8 cellular contexts compared by ENCODE assay signal in the genomic region with DNA sequence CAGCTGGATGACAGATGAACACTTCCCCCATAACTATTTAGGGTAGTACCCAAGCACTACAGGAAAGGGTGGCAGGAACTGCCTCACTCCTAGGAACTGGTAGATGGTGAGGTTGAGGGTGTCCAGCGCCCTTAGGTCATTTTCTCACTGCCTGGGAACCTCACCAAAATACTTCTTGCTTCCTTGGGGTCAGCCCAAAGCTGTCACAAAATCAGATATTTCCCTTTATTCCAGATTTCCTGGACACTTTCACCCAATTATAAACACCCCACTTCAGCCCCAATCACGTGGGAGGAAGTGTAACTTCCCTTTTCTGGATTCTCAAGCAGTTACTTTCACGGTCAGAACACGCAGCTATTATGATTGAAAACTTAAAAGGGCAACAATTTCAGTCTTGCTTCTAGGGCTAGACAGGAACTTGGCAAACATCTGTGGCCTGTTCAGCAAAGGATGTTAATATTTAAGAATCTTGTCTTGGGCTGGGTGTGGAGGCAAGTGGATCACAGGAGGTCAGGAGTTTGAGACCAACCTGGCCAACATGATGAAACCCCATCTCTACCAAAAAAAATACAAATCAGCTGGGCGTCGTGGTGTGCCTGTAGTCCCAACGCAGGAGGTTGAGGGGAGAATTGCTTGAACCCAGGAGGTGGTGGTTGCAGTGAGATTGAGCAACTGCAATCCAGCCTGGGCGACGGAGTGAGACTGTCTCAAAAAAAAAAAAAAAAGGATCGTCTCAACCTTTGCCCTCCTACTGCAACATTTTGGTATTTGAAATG. TPM values are rescaled to one million over a fixed set of nuclear protein-coding genes. Genes with fewer than 3 reads are reported as not detected.
DNase-seq lines count a peak whose midpoint lies in the region; ATAC-seq and TF ChIP-seq lines count a peak whose summit lies in the region.

No MANE protein-coding gene starts in this region.

- peaks cover 14% of the 10 kb centered on the region for H3K79me2 ChIP-seq in H9 (ENCODE audit: insufficient read depth, low read length)

- peak overlapping the region in 1 of 2 experiments; percentile 43; a peak in 2 of 5 replicates for H3K4me3 Mint-ChIP-seq in H9

- no peak overlapping the region for H2BK120ac ChIP-seq in H9 (ENCODE audit: low read depth, low read length, poor library complexity, severe bottlenecking)

- CTCF ChIA-PET in Panc1 (lab: Charles Lee) = no interaction called here

- POLR2A ChIA-PET in Panc1 (lab: Charles Lee) = no interaction called here

- peaks cover 4% of the 10 kb centered on the region for H3K79me1 ChIP-seq in H9 (ENCODE audit: insufficient read depth, low read depth, low read length, poor library complexity, severe bottlenecking)

- H3K9ac ChIP-seq in colonic mucosa (ENCODE audit: low read depth in 2 of 2, low read length in 2 of 2) = peak overlapping the region in 1 of 2 donors; percentile 92
- H3K9ac ChIP-seq in H9 (ENCODE audit: extremely low read depth, insufficient read length, low read length) = no peak overlapping the region

- H2BK12ac ChIP-seq in H9 (ENCODE audit: insufficient read length, low read depth, low read length) = no peak overlapping the region

- peak; percentile 10 for ATAC-seq in Panc1
- ATAC-seq in HG03378 (IDR thresholded peaks at IDR 0.05; ENCODE audit: unreplicated experiment) = no peak

- H3K27ac ChIP-seq in Panc1 (ENCODE audit: low read length) (peak overlapping the region; percentile 69), colonic mucosa (peak overlapping the region; percentile 98), H9 (ENCODE audit: insufficient read length, low read depth, low read length) (no peak overlapping the region)

- H3K18ac ChIP-seq in H9 (ENCODE audit: insufficient read length, low read depth, low read length) = no peak overlapping the region

- no peak overlapping the region for H4K5ac ChIP-seq in H9 (ENCODE audit: insufficient read length, low read depth, low read length)

- H4K8ac ChIP-seq in H9 (replicated peaks; ENCODE audit: insufficient read length, low read depth, low read length) = no peak overlapping the region

- no peak overlapping the region for H3K56ac ChIP-seq in H9 (ENCODE audit: insufficient read length, low read depth, low read length)

- no peak overlapping the region for H2BK5ac ChIP-seq in H9 (ENCODE audit: insufficient read length, low read length)

- no peak overlapping the region for H2AK5ac ChIP-seq in H9 (ENCODE audit: insufficient read length, low read length)

- peak overlapping the region in 1 of 3 experiments; percentile 86; a peak in 2 of 7 replicates for H3K27ac Mint-ChIP-seq in H9

- TF ChIP-seq CTCF in GM12865 (IDR thresholded peaks at IDR 0.05; ENCODE audit: insufficient read depth, low read depth, low read length, missing control alignments) (no peak), Panc1 (IDR thresholded peaks at IDR 0.05) (no peak), colonic mucosa (IDR thresholded peaks at IDR 0.05) (no peak), H9 (conservative IDR thresholded peaks at IDR 0.05) (no peak)

- no peak overlapping the region for H2AFZ ChIP-seq in H9 (ENCODE audit: low read length)

- H2BK15ac ChIP-seq in H9 (ENCODE audit: low read depth, low read length) = no peak overlapping the region

- no peak overlapping the region for H2BK20ac ChIP-seq in H9 (ENCODE audit: low read depth, low read length, poor library complexity, severe bottlenecking)

- H3K27me3 Mint-ChIP-seq in H9 (ENCODE audit: low read depth) = no peaks in the 10 kb centered on the region

- no peaks in the 10 kb centered on the region; a peak in 1 of 5 replicates for H3K9me3 Mint-ChIP-seq in H9

- in situ Hi-C loops in Panc1 (cut with HindIII; ENCODE audit: low pct_unique_long_range_greater_than_20kb, low sequenced_read_pairs) = no loop called here

- peaks cover 15% of the 10 kb centered on the region for H3K23me2 ChIP-seq in H9 (ENCODE audit: insufficient read length, low read depth, low read length, poor library complexity, severe bottlenecking)

- H3K36me3 ChIP-seq in Panc1 (ENCODE audit: control insufficient read depth, insufficient read depth, low read length) (peaks cover 21% of the 10 kb centered on the region), colonic mucosa (peaks cover 8% of the 10 kb centered on the region)

- H3K27me3 ChIP-seq in Panc1 (ENCODE audit: control insufficient read depth, insufficient read depth, low read length) (no peaks in the 10 kb centered on the region), colonic mucosa (no peaks in the 10 kb centered on the region), H9 (ENCODE audit: insufficient read depth, low read length) (no peaks in the 10 kb centered on the region)

- H3K4me3 ChIP-seq in GM12865 (ENCODE audit: low read depth, low read length) = no peak overlapping the region
- peak overlapping the region in 1 of 2 experiments; percentile 76; a peak in 2 of 4 replicates for H3K4me3 ChIP-seq in Panc1 (ENCODE audit: low read depth in 2 of 2, low read length in 2 of 2)
- H3K4me3 ChIP-seq in colonic mucosa = no peak overlapping the region

- H3K9me3 ChIP-seq in Panc1 (ENCODE audit: control insufficient read depth, insufficient read depth, low read depth, low read length) (no peaks in the 10 kb centered on the region), colonic mucosa (no peaks in the 10 kb centered on the region), H9 (ENCODE audit: control insufficient read depth, low read depth, low read length) (no peaks in the 10 kb centered on the region)

- H3K4me1 ChIP-seq in Panc1 (ENCODE audit: control insufficient read depth, insufficient read depth, low read length) (peaks cover 34% of the 10 kb centered on the region), colonic mucosa (no peaks in the 10 kb centered on the region), H9 (ENCODE audit: insufficient read depth, low read length) (no peaks in the 10 kb centered on the region)

- intact Hi-C loops in Panc1 (cut with micrococcal nuclease; ENCODE audit: unreplicated experiment) (no loop called here), colonic mucosa (cut with DNase I) (loop anchor here (5.0 kb wide), 1 partner anchor 89 kb away; no protein-coding TSS in a partner anchor)

- no peak overlapping the region for H4K91ac ChIP-seq in H9 (ENCODE audit: insufficient read length, low read depth, low read length)

- no TSS peak for BruUV-seq in Panc1 (replicated peaks; lab: Mats Ljungman, UMichigan)

- H4K20me1 ChIP-seq in H9 (ENCODE audit: control insufficient read depth, insufficient read depth, insufficient read length) = no peaks in the 10 kb centered on the region

- H3K36me3 Mint-ChIP-seq in H9 (ENCODE audit: insufficient read depth in 1 of 3, low read depth in 3 of 3) = peaks cover 29 to 43% (median 34%) of the 10 kb centered on the region in 3 experiments

- no peak overlapping the region for H3K14ac ChIP-seq in H9 (ENCODE audit: insufficient read depth, low read length)

- no peak overlapping the region for H3K4me2 ChIP-seq in H9 (ENCODE audit: insufficient read depth, insufficient read length, low read length)

- no peak overlapping the region for H3K23ac ChIP-seq in H9 (ENCODE audit: insufficient read length, low read depth, low read length)

- no peak overlapping the region for H3K4ac ChIP-seq in H9 (ENCODE audit: low read depth, low read length)

- DNase-seq in GM12865 (ENCODE audit: low read depth) (peak; percentile 72), Panc1 (ENCODE audit: low read depth, low spot score) (no peak), colonic mucosa (no peak), midbrain (lab: John Stamatoyannopoulos, UW) (peak; percentile 53), NCI-H1436 treated with DMSO at 0.1 percent for 48 hours (lab: John Stamatoyannopoulos, UW) (no peak), H9 (no peak)
- DNase-seq in activated CD4-positive, CD25-positive, alpha-beta regulatory T cell (lab: John Stamatoyannopoulos, UW) = no peak

- H3T11ph ChIP-seq in H9 (ENCODE audit: low read length) = no peak overlapping the region

- peaks cover 11 to 13% of the 10 kb centered on the region in 2 experiments for H3K4me1 Mint-ChIP-seq in H9

- no CpG with 5 or more reads among the region's 10 CpGs for WGBS in H9 (ENCODE audit: extremely low coverage, insufficient read length, low lambda C conversion rate)

RNA-seq across cellular contexts. Expression of a gene that starts 4.0 kb away (rescaled TPM):
- total RNA-seq in Panc1 (2021; ENCODE audit: unreplicated experiment) (2,322 TPM), colonic mucosa (1,000 to 10,000 TPM; 5,286 to 5,395 TPM), H9 (2021) (1,505 and 1,558 TPM in 2 replicates)
- 3,101 TPM for polyA plus RNA-seq in Panc1 (2012; ENCODE audit: insufficient read length)

RNA-seq across cellular contexts. Expression of a gene that starts 13.3 kb away (rescaled TPM):
- total RNA-seq in Panc1 (2021; ENCODE audit: unreplicated experiment) (0.13 TPM), colonic mucosa (under 1 TPM; 0.58 to 0.77 TPM), H9 (2021) (0.18 and 0.24 TPM in 2 replicates)
- 0.59 TPM for polyA plus RNA-seq in Panc1 (2012; ENCODE audit: insufficient read length)

RNA-seq across cellular contexts. Expression of a gene that starts 46.1 kb away (rescaled TPM):
- total RNA-seq in Panc1 (2021; ENCODE audit: unreplicated experiment) (8.9 TPM), colonic mucosa (1 to 10 TPM; 3.7 to 5.9 TPM), H9 (2021) (1.8 and 2.4 TPM in 2 replicates)
- polyA plus RNA-seq in Panc1 (2012; ENCODE audit: insufficient read length) = 17.7 TPM

Comparison
In these comparisons a context has a peak if more than half of its experiments do, and no peak if none do; other contexts are left out.
1. DNase-seq: peak in GM12865 (single experiment) and midbrain (single experiment); none in Panc1 (single experiment), colonic mucosa (single experiment), NCI-H1436 treated with DMSO at 0.1 percent for 48 hours (single experiment), H9 (single experiment) and activated CD4-positive, CD25-positive, alpha-beta regulatory T cell (0 of 4).